Comparison of ENCODE assay signal across 8 cellular contexts in genomic region chrX:20265221-20265725, GRCh38. TPM values are rescaled to one million over a fixed set of nuclear protein-coding genes. Genes with fewer than 3 reads are reported as not detected.
A peak's percentile ranks its signal among the peaks of the same experiment; 100 is the strongest.
DNase-seq lines count a peak whose midpoint lies in the region; ATAC-seq and TF ChIP-seq lines count a peak whose summit lies in the region.

No MANE protein-coding gene starts in this region.

- no peak for TF ChIP-seq CTCF in WERI-Rb-1 (IDR thresholded peaks at IDR 0.05; ENCODE audit: low read depth, low read length)

- peak; percentile 36 for ATAC-seq in GM21737 (IDR thresholded peaks at IDR 0.05; ENCODE audit: unreplicated experiment)

- no peaks in the 10 kb centered on the region for H3K36me3 ChIP-seq in WERI-Rb-1

- H3K27me3 ChIP-seq in WERI-Rb-1 (ENCODE audit: insufficient read depth, low read depth, severe bottlenecking), result peaks cover 38% of the 10 kb centered on the region

- H3K4me3 ChIP-seq in WERI-Rb-1 (ENCODE audit: low read depth, low read length), result peak overlapping the region; percentile 58

- no peaks in the 10 kb centered on the region for H3K9me3 ChIP-seq in WERI-Rb-1 (ENCODE audit: severe bottlenecking)

- H3K27ac ChIP-seq in WERI-Rb-1 (no peak overlapping the region), caudate nucleus (ENCODE audit: low read depth, low read length) (peak overlapping the region; percentile 13)

- DNase-seq in Daoy (ENCODE audit: low read depth) (peak; percentile 83), M059J (ENCODE audit: low read depth) (peak; percentile 71), WERI-Rb-1 (peak; percentile 31), caudate nucleus (lab: John Stamatoyannopoulos, UW) (peak in 32 of 61 donors; percentile 0 to 52 (median 10)), kidney glomerular epithelial cell (lab: John Stamatoyannopoulos, UW) (peak; percentile 75), NCI-H774 (lab: John Stamatoyannopoulos, UW) (no peak)
- peak; percentile 81 for DNase-seq in stimulated activated CD4-positive, alpha-beta T cell treated with anti-CD3 and anti-CD28 coated beads, Interleukin-1b, Interleukin-23, amount 100 ng/mL, for 48 hours

RNA-seq across cellular contexts. Expression of gene RPS6KA3, which starts 1.4 kb away (rescaled TPM):
- 39.5 and 44.5 TPM in 2 replicates for total RNA-seq in Daoy (2014; rRNA removed; shearing (Covaris generic))
- 36.1 and 47.9 TPM in 2 replicates for total RNA-seq in M059J (2014; rRNA removed; shearing (Covaris generic))
